Comparison of ENCODE assay signal across 8 cellular contexts in the genomic region with DNA sequence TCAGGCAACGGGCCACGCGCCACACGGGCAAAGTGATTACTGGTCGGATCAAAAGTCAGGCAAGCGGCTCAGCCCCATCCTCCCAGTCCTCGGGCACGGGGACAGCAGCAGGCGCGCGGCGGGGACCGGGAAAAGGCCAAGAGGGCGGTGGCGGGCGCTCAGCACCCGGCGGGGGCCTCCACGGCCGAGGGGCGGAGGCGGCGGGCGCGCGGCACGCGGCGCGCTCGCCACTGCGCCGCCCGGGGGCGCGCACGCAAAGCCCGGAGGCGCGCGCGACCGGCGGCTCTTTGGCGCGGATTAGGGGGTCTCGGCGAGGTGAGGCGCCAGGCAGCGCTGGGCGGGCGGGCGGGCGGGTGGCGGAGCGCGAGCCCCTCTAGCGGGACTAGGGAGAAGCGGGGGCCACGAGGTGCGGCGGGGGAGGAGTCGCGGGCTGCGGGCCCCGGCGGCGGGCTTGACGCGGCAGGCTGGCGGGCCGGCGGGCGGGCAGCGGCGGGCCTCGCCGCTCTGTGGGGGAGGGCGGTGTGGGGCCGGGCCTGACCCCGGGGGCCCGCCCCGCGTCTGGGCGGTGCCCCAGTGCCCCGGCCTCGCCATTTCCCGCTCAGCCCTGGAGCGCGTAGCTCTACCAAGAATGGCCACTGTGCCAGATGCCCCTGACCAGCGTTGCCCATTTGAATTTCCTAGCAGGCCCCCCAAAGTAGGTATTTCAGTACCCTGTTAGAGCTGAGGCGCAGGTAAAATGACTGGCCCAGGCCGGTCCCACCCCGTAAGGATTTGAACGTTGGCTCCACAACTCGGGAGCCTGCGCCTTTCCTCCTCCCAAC. TPM values are rescaled to one million over a fixed set of nuclear protein-coding genes. Genes with fewer than 3 reads are reported as not detected.
DNase-seq lines count a peak whose midpoint lies in the region; ATAC-seq and TF ChIP-seq lines count a peak whose summit lies in the region.

A gene (minus strand): TSS at position 202 of the 821 bp plus-strand sequence. CDS start 537 bp downstream, outside the sequence.
A gene with protein sequence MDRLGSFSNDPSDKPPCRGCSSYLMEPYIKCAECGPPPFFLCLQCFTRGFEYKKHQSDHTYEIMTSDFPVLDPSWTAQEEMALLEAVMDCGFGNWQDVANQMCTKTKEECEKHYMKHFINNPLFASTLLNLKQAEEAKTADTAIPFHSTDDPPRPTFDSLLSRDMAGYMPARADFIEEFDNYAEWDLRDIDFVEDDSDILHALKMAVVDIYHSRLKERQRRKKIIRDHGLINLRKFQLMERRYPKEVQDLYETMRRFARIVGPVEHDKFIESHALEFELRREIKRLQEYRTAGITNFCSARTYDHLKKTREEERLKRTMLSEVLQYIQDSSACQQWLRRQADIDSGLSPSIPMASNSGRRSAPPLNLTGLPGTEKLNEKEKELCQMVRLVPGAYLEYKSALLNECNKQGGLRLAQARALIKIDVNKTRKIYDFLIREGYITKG (plus strand): TSS at position 252 of the 821 bp plus-strand sequence. CDS start 4,480 bp downstream, outside the sequence.

- peak within 1 kb of the TSS; percentile 72 for H3K4me3 ChIP-seq in colonic mucosa

- peak within 1 kb of the TSS; percentile 89 to 94 for H3K9ac ChIP-seq in colonic mucosa (ENCODE audit: low read depth in 2 of 2, low read length in 2 of 2)

- H3K4me1 ChIP-seq in colonic mucosa: no peaks in the 10 kb centered on the region

- H3K9me3 ChIP-seq in colonic mucosa: no peaks in the 10 kb centered on the region

- TF ChIP-seq POLR2A in GM18951 (IDR thresholded peaks at IDR 0.05; ENCODE audit: extremely low read depth, insufficient read depth, insufficient read length): peak; percentile 90

- H3K27me3 ChIP-seq in colonic mucosa: no peaks in the 10 kb centered on the region

- DNase-seq in AG08396 (ENCODE audit: low spot score) (peak; percentile 97), NCI-H446 (lab: John Stamatoyannopoulos, UW) (peak; percentile 48 to 82), colonic mucosa (peak; percentile 82), left kidney (ENCODE audit: low read depth, low spot score) (peak; percentile 89)
- DNase-seq in activated CD4-positive, alpha-beta T cell treated with anti-CD3 and anti-CD28 coated beads for 4 hours: peak; percentile 62 to 68
- DNase-seq in stimulated activated CD4-positive, alpha-beta T cell treated with anti-CD3 and anti-CD28 coated beads, Interleukin-1b, Interleukin-23, amount 100 ng/mL, for 48 hours: peak; percentile 76

- peak within 1 kb of the TSS; percentile 97 for H3K27ac ChIP-seq in colonic mucosa

- in situ Hi-C loops in GM18951 (cut with MboI; ENCODE audit: low sequenced_read_pairs, unreplicated experiment): no loop called here

- H3K36me3 ChIP-seq in colonic mucosa: no peaks in the 10 kb centered on the region

- peak; percentile 76 for ATAC-seq in HG03159 (IDR thresholded peaks at IDR 0.05; ENCODE audit: unreplicated experiment)

- intact Hi-C loops in colonic mucosa (cut with DNase I): no loop called here

- no peak for TF ChIP-seq CTCF in colonic mucosa (IDR thresholded peaks at IDR 0.05)

RNA-seq across cellular contexts. Expression of the first gene that starts in this region (rescaled TPM):
- 10 to 100 TPM; 59.5 to 72.6 TPM for total RNA-seq in colonic mucosa

RNA-seq across cellular contexts. Expression of the second gene that starts in this region (rescaled TPM):
- 10 to 100 TPM; 16.6 to 22.5 TPM for total RNA-seq in colonic mucosa

Comparison
In these comparisons a context has a peak if more than half of its experiments do, and no peak if none do; other contexts are left out.
1. Peak in every context shown above with its lines: DNase-seq, ATAC-seq, H3K4me3 ChIP-seq and H3K27ac ChIP-seq.